9 cellular contexts compared by ENCODE assay signal in genomic region chr6:113968472-113968871, GRCh38. TPM values are rescaled to one million over a fixed set of nuclear protein-coding genes. Genes with fewer than 3 reads are reported as not detected.
DNase-seq lines count a peak whose midpoint lies in the region; ATAC-seq and TF ChIP-seq lines count a peak whose summit lies in the region.
"Had no signal": no experiment of that assay in that cellular context is flagged by ENCODE, and none has a peak within 500 bp of the region (broad histone marks: within the 10 kb centered on the region; RNA-seq: fewer than 3 reads in every experiment).

No MANE protein-coding gene starts in this region.

- TF ChIP-seq RAD21 in neural cell (conservative IDR thresholded peaks at IDR 0.05): no peak

- H3K4me2 ChIP-seq in neural cell (ENCODE audit: low read length): peak overlapping the region; percentile 98

- peaks cover 31% of the 10 kb centered on the region for H4K20me1 ChIP-seq in neural cell (ENCODE audit: insufficient read depth)

- peak overlapping the region; percentile 80 for H3K4me3 ChIP-seq in NB4 (ENCODE audit: low read depth, low read length)
- H3K4me3 ChIP-seq in neural cell (ENCODE audit: low read length): peak overlapping the region; percentile 74
- H3K4me3 ChIP-seq: SJSA1 had no signal

- intact Hi-C loops in Calu3 (cut with micrococcal nuclease; ENCODE audit: unreplicated experiment): no loop called here
- intact Hi-C loops in dendritic cell treated with granulocyte-macrophage colony-stimulating factor and Interleukin-4, amounts not matched to agents 40 ng/mL and 50 ng/mL, for 4 days (cut with micrococcal nuclease): no loop called here

- H3K27ac Mint-ChIP-seq in Calu3 (ENCODE audit: unreplicated experiment): peak overlapping the region; percentile 72
- peak overlapping the region; percentile 12 for H3K27ac Mint-ChIP-seq in dendritic cell treated with granulocyte-macrophage colony-stimulating factor and Interleukin-4, amounts not matched to agents 40 ng/mL and 50 ng/mL, for 4 days

- CTCF ChIA-PET in Calu3 (lab: Charles Lee): no interaction called here

- peaks cover 77% of the 10 kb centered on the region for H3K79me2 ChIP-seq in neural cell (replicated peaks; ENCODE audit: insufficient read depth, low read length)

- no peaks in the 10 kb centered on the region for H3K9me3 ChIP-seq in neural cell (ENCODE audit: low read length)
- H3K9me3 ChIP-seq: SJSA1 had no signal

- no peaks in the 10 kb centered on the region for H3K9me3 Mint-ChIP-seq in Calu3 (ENCODE audit: low read depth, unreplicated experiment)
- no peaks in the 10 kb centered on the region for H3K9me3 Mint-ChIP-seq in dendritic cell treated with granulocyte-macrophage colony-stimulating factor and Interleukin-4, amounts not matched to agents 40 ng/mL and 50 ng/mL, for 4 days

- BruUV-seq in Calu3 (replicated peaks; lab: Mats Ljungman, UMichigan): no TSS peak

- H2AFZ ChIP-seq in neural cell (ENCODE audit: low read depth, low read length): no peak overlapping the region

- H3K27ac ChIP-seq in neural cell (ENCODE audit: low read length): peak overlapping the region; percentile 98
- H3K27ac ChIP-seq: SJSA1 had no signal

- peaks cover 37% of the 10 kb centered on the region for H3K4me1 Mint-ChIP-seq in Calu3 (ENCODE audit: low read depth, unreplicated experiment)
- H3K4me1 Mint-ChIP-seq in dendritic cell treated with granulocyte-macrophage colony-stimulating factor and Interleukin-4, amounts not matched to agents 40 ng/mL and 50 ng/mL, for 4 days (ENCODE audit: low read depth): peaks cover 56% of the 10 kb centered on the region

- H3K27me3 Mint-ChIP-seq in Calu3 (ENCODE audit: unreplicated experiment): no peaks in the 10 kb centered on the region
- no peaks in the 10 kb centered on the region for H3K27me3 Mint-ChIP-seq in dendritic cell treated with granulocyte-macrophage colony-stimulating factor and Interleukin-4, amounts not matched to agents 40 ng/mL and 50 ng/mL, for 4 days

- no peaks in the 10 kb centered on the region for H3K36me3 ChIP-seq in neural cell (ENCODE audit: insufficient read depth, low read length)

- H3K36me3 Mint-ChIP-seq in Calu3 (ENCODE audit: insufficient read depth, unreplicated experiment): peaks cover 35% of the 10 kb centered on the region
- H3K36me3 Mint-ChIP-seq in dendritic cell treated with granulocyte-macrophage colony-stimulating factor and Interleukin-4, amounts not matched to agents 40 ng/mL and 50 ng/mL, for 4 days (ENCODE audit: low read depth): peaks cover 30% of the 10 kb centered on the region

- TF ChIP-seq CTCF in Calu3 (IDR thresholded peaks at IDR 0.05; ENCODE audit: unreplicated experiment) (no peak), NB4 (IDR thresholded peaks at IDR 0.05; ENCODE audit: low read depth, low read length) (no peak), neural cell (IDR thresholded peaks at IDR 0.05; ENCODE audit: poor library complexity, severe bottlenecking) (no peak)

- H3K27me3 ChIP-seq in neural cell (ENCODE audit: insufficient read depth, low read depth, low read length): no peaks in the 10 kb centered on the region
- H3K27me3 ChIP-seq: SJSA1 had no signal

- TF ChIP-seq EP300 in neural cell (conservative IDR thresholded peaks at IDR 0.05; ENCODE audit: poor library complexity, severe bottlenecking): no peak

- DNase-seq in Calu3: no peak
- DNase-seq in NB4 (ENCODE audit: low read depth): no peak
- no peak for DNase-seq in NCI-H1694 treated with DMSO at 0.1 percent for 48 hours (lab: John Stamatoyannopoulos, UW)
- no peak for DNase-seq in foreskin melanocyte
- no peak for DNase-seq in stimulated activated CD4-positive, alpha-beta T cell treated with anti-CD3 and anti-CD28 coated beads, Interleukin-2, amount 100 ng/mL, for 24 hours

- ATAC-seq in HG03457 (IDR thresholded peaks at IDR 0.05; ENCODE audit: unreplicated experiment): no peak

- peak overlapping the region; percentile 83 for H3K4me3 Mint-ChIP-seq in Calu3 (ENCODE audit: low read depth, unreplicated experiment)
- peak overlapping the region; percentile 97 for H3K4me3 Mint-ChIP-seq in dendritic cell treated with granulocyte-macrophage colony-stimulating factor and Interleukin-4, amounts not matched to agents 40 ng/mL and 50 ng/mL, for 4 days

- no peaks in the 10 kb centered on the region for H3F3A ChIP-seq in neural cell (ENCODE audit: insufficient read depth, low read length, poor library complexity, severe bottlenecking)

- H3K9me2 ChIP-seq in neural cell (ENCODE audit: insufficient read depth, low read length): no peaks in the 10 kb centered on the region

- TF ChIP-seq POLR2A in NB4 (IDR thresholded peaks at IDR 0.05; ENCODE audit: extremely low read depth, insufficient read length): no peak

- peak overlapping the region; percentile 95 for H3K9ac ChIP-seq in neural cell (ENCODE audit: low read length)

TF ChIP-seq in neural cell, 6 proteins besides CTCF, POLR2A, EP300 and RAD21:
- no peak for TF ChIP-seq POLR2AphosphoS5 (IDR thresholded peaks at IDR 0.05)

RNA-seq across cellular contexts. Expression of gene HDAC2, which starts 2.5 kb away (rescaled TPM):
- total RNA-seq in Calu3 (2022): 170 and 176 TPM in 2 replicates
- 307 and 312 TPM in 2 replicates for polyA plus RNA-seq in neural cell
- 350 and 454 TPM in 2 replicates for polyA minus RNA-seq in neural cell
